8 cellular contexts compared by ENCODE assay signal in genomic region chr2:201432551-201433388, GRCh38. TPM values are rescaled to one million over a fixed set of nuclear protein-coding genes. Genes with fewer than 3 reads are reported as not detected.
DNase-seq lines count a peak whose midpoint lies in the region; ATAC-seq lines count a peak whose summit lies in the region.

No MANE protein-coding gene starts in this region.

- no peak overlapping the region for H2BK120ac ChIP-seq in mesendoderm (ENCODE audit: low read depth, low read length)

- no peak overlapping the region for H4K8ac ChIP-seq in mesendoderm (ENCODE audit: low read depth, low read length)

- H3K23ac ChIP-seq in mesendoderm (ENCODE audit: low read length), result no peak overlapping the region

- peak; percentile 33 for DNase-seq in AG20443 (ENCODE audit: low spot score)
- DNase-seq in NCI-H226, result peak; percentile 1
- no peak for DNase-seq in central memory CD8-positive, alpha-beta T cell (ENCODE audit: low spot score in 2 of 2)
- DNase-seq in mesendoderm, result peak; percentile 41
- DNase-seq in GM19238 (ENCODE audit: insufficient read length, low spot score), result no peak
- no peak for DNase-seq in amygdala (lab: John Stamatoyannopoulos, UW)
- no peak for DNase-seq in activated CD4-positive, alpha-beta T cell treated with anti-CD3 and anti-CD28 coated beads, Interleukin-2, amount 50 U/mL, for 1 hour

- no peak for ATAC-seq in central memory CD8-positive, alpha-beta T cell (replicated peaks; ENCODE audit: extremely low read depth, poor library complexity, severe bottlenecking)
- no peak for ATAC-seq in HG02973 (IDR thresholded peaks at IDR 0.05; ENCODE audit: unreplicated experiment)

- H2BK5ac ChIP-seq in mesendoderm (ENCODE audit: low read length), result no peak overlapping the region

- no peak overlapping the region for H3K4me3 Mint-ChIP-seq in central memory CD8-positive, alpha-beta T cell

- no peak overlapping the region for H3K9ac ChIP-seq in mesendoderm (ENCODE audit: low read length)

- no peak overlapping the region for H4K5ac ChIP-seq in mesendoderm (ENCODE audit: low read length)

- peak overlapping the region; percentile 83 for H3K27ac Mint-ChIP-seq in central memory CD8-positive, alpha-beta T cell (ENCODE audit: low read depth)

- no peak overlapping the region for H3K4ac ChIP-seq in mesendoderm (ENCODE audit: low read depth, low read length)

- no peaks in the 10 kb centered on the region for H3K27me3 ChIP-seq in mesendoderm (ENCODE audit: insufficient read depth, low read length, poor library complexity)

- H3K4me2 ChIP-seq in mesendoderm (ENCODE audit: low read length), result no peak overlapping the region

- H3K9me3 Mint-ChIP-seq in central memory CD8-positive, alpha-beta T cell, result no peaks in the 10 kb centered on the region

- H3K4me1 Mint-ChIP-seq in central memory CD8-positive, alpha-beta T cell, result peaks cover 44% of the 10 kb centered on the region

- no peaks in the 10 kb centered on the region for H3K27me3 Mint-ChIP-seq in central memory CD8-positive, alpha-beta T cell

- peak overlapping the region; percentile 28 for H3K56ac ChIP-seq in mesendoderm (ENCODE audit: low read length)

- H3K4me1 ChIP-seq in mesendoderm (ENCODE audit: control insufficient read depth, low read depth, low read length), result peaks cover 6% of the 10 kb centered on the region

- H3K4me3 ChIP-seq in mesendoderm (ENCODE audit: low read length), result no peak overlapping the region

- H3K79me1 ChIP-seq in mesendoderm (ENCODE audit: low read length), result peaks cover 3% of the 10 kb centered on the region

- no CpG with 5 or more reads among the region's 5 CpGs for WGBS in mesendoderm (ENCODE audit: extremely low coverage, insufficient coverage, low lambda C conversion rate)

- H3K36me3 Mint-ChIP-seq in central memory CD8-positive, alpha-beta T cell (ENCODE audit: insufficient read depth), result peaks cover 3% of the 10 kb centered on the region

- no peaks in the 10 kb centered on the region for H3K36me3 ChIP-seq in mesendoderm (ENCODE audit: control insufficient read depth, insufficient read depth, low read length)

- H3K18ac ChIP-seq in mesendoderm (ENCODE audit: low read length), result no peak overlapping the region

- no peak overlapping the region for H2BK15ac ChIP-seq in mesendoderm (replicated peaks; ENCODE audit: low read depth)

- no peak overlapping the region for H3K27ac ChIP-seq in mesendoderm (ENCODE audit: low read depth, low read length)

- no peak overlapping the region for H2AK5ac ChIP-seq in mesendoderm (ENCODE audit: low read length)

- H3K79me2 ChIP-seq in mesendoderm (ENCODE audit: control insufficient read depth, insufficient read depth, low read length), result no peaks in the 10 kb centered on the region

RNA-seq across cellular contexts. Expression of gene TRAK2, which starts 18.5 kb away (rescaled TPM):
- polyA plus RNA-seq in mesendoderm (2013, experiment 1 of 2), result 7.8 TPM
- 7.8 TPM for polyA plus RNA-seq in mesendoderm (2013, experiment 2 of 2)

RNA-seq across cellular contexts. Expression of gene STRADB, which starts 18.8 kb away (rescaled TPM):
- 22.2 TPM for polyA plus RNA-seq in mesendoderm (2013, experiment 1 of 2)
- 20.9 TPM for polyA plus RNA-seq in mesendoderm (2013, experiment 2 of 2)

Comparison
In these comparisons a context has a peak if more than half of its experiments do, and no peak if none do; other contexts are left out.
1. DNase-seq: peak in AG20443 (single experiment), NCI-H226 (single experiment) and mesendoderm (single experiment); none in central memory CD8-positive, alpha-beta T cell (0 of 2), GM19238 (single experiment), amygdala (0 of 56) and activated CD4-positive, alpha-beta T cell treated with anti-CD3 and anti-CD28 coated beads, Interleukin-2, amount 50 U/mL, for 1 hour (single experiment).